ENCODE assay signal across 8 cellular contexts in the genomic region with DNA sequence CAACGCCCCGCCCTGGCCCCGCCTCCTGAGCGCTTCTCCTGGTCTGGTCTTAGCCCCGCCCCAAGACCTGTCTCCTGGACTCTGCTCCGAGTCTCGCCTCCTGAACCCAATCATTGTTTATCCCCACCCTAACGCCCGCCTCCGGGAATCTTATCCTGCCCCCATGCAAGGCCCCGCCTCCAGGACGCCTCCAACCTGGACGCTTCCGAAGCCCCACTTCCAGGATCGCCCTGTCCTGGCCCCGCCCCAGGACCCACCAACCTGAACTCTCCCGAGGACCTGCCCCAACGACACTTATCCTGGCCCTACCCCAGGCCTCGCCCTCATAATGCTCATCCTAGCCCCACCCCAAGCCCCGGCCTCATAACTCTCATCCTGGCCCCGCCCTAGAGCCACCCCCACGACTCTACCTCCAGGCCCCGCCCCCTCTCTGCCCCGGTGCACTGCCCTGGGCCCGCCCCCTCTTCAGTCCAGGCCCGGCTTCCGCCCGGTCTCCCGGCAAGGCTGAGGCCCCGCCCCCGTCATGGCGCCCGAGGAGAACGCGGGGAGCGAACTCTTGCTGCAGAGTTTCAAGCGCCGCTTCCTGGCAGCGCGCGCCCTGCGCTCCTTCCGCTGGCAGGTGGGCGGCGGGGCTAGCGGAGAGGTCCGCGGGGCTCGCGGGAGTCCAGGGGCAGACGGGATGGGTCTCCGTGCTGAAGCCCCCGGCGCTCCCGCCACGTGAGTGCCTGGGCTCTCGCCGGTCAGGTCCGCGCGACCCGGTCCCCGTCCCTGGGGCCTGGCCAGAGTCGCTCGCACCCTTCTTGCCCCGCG. TPM values are rescaled to one million over a fixed set of nuclear protein-coding genes. Genes with fewer than 3 reads are reported as not detected.
DNase-seq lines count a peak whose midpoint lies in the region; ATAC-seq and TF ChIP-seq lines count a peak whose summit lies in the region.

No MANE protein-coding gene starts in this region.

- peaks cover 12% of the 10 kb centered on the region for H3K36me3 Mint-ChIP-seq in activated B cell treated with CpG ODN at 0.5 μM for 24 hours (ENCODE audit: low read depth)

- ATAC-seq in GM18907 (IDR thresholded peaks at IDR 0.05; ENCODE audit: unreplicated experiment): peak; percentile 99
- ATAC-seq in HG03139 (IDR thresholded peaks at IDR 0.05; ENCODE audit: unreplicated experiment): peak; percentile 90
- peak; percentile 95 for ATAC-seq in activated B cell treated with CpG ODN at 0.5 μM for 24 hours (ENCODE audit: low read depth)

- DNase-seq in AG04450 (ENCODE audit: low read depth, low spot score) (peak; percentile 99), NCI-H2227 (lab: John Stamatoyannopoulos, UW; ENCODE audit: unreplicated experiment) (peak; percentile 98), activated B cell treated with CpG ODN at 0.5 μM for 24 hours (peak; percentile 96), islet precursor cell (peak; percentile 100)
- peak; percentile 96 for DNase-seq in central memory CD4-positive, alpha-beta T cell
- peak; percentile 99 for DNase-seq in stimulated activated CD4-positive, alpha-beta T cell treated with anti-CD3 and anti-CD28 coated beads, Interleukin-12 subunit alpha, Interleukin-12 subunit beta, amount 100 ng/mL, for 4 hours

- H3K9me3 Mint-ChIP-seq in activated B cell treated with CpG ODN at 0.5 μM for 24 hours: no peaks in the 10 kb centered on the region

- H3K27me3 Mint-ChIP-seq in activated B cell treated with CpG ODN at 0.5 μM for 24 hours: no peaks in the 10 kb centered on the region

- H3K4me3 Mint-ChIP-seq in activated B cell treated with CpG ODN at 0.5 μM for 24 hours: peak overlapping the region; percentile 95

- no peaks in the 10 kb centered on the region for H3K27me3 ChIP-seq in AG04450 (ENCODE audit: control insufficient read depth, insufficient read depth, low read length)

- no peak for TF ChIP-seq CTCF in AG04450 (IDR thresholded peaks at IDR 0.05; ENCODE audit: low read depth, low read length)
- TF ChIP-seq CTCF in activated B cell treated with CpG ODN at 0.5 μM for 24 hours (IDR thresholded peaks at IDR 0.05): no peak

- peak overlapping the region; percentile 73 for H3K4me3 ChIP-seq in AG04450 (ENCODE audit: low read depth, low read length)

- H3K27ac Mint-ChIP-seq in activated B cell treated with CpG ODN at 0.5 μM for 24 hours: peak overlapping the region; percentile 96

- CTCF ChIA-PET in AG04450 (lab: Charles Lee) (interaction anchor here (0.6 kb wide), 1 partner anchor 238 kb away, joined by 3 read pairs; no protein-coding TSS in a partner anchor), activated B cell treated with CpG ODN at 0.5 μM for 24 hours (lab: Charles Lee) (no interaction called here)

- H3K27ac ChIP-seq in AG04450 (ENCODE audit: low read depth, low read length): peak overlapping the region; percentile 87

- intact Hi-C loops in activated B cell treated with CpG ODN at 0.5 μM for 24 hours (cut with micrococcal nuclease): loop anchor here (1.0 to 5.0 kb wide), 7 partner anchors 13 to 648 kb away; partner anchors contain the start of genes ANAPC15, CLPB, LRRC51 and NUMA1

- peaks cover 19% of the 10 kb centered on the region for H3K4me1 Mint-ChIP-seq in activated B cell treated with CpG ODN at 0.5 μM for 24 hours

- H3K9me3 ChIP-seq in AG04450 (ENCODE audit: control insufficient read depth, insufficient read depth, low read length): no peaks in the 10 kb centered on the region

- POLR2A ChIA-PET in AG04450 (lab: Yijun Ruan, JAX): interaction anchor here (0.6 kb wide), 1 partner anchor 12 kb away, joined by 3 read pairs; no protein-coding TSS in a partner anchor
- POLR2A ChIA-PET in activated B cell treated with CpG ODN at 0.5 μM for 24 hours (lab: Charles Lee): interaction anchor here (0.9 to 1.4 kb wide), 2 partner anchors 141 to 335 kb away, joined by 6 read pairs; partner anchors contain the start of genes NADSYN1 and XNDC1N

RNA-seq across cellular contexts. Expression of gene DEFB108B, which starts 45.8 kb away (rescaled TPM):
- not detected in 2 replicates for polyA plus RNA-seq in AG04450 (2011; rRNA removed)
- polyA minus RNA-seq in AG04450 (2011; rRNA and poly(A)+ RNA removed): not detected in 2 replicates
- not detected in 2 replicates for total RNA-seq in activated B cell treated with CpG ODN at 0.5 μM for 24 hours

Comparison
In these comparisons a context has a peak if more than half of its experiments do, and no peak if none do; other contexts are left out.
1. Peak in every context shown above with its lines: DNase-seq, ATAC-seq, H3K4me3 ChIP-seq and H3K27ac ChIP-seq.